Comparison of ENCODE assay signal across 28 cellular contexts in the genomic region with DNA sequence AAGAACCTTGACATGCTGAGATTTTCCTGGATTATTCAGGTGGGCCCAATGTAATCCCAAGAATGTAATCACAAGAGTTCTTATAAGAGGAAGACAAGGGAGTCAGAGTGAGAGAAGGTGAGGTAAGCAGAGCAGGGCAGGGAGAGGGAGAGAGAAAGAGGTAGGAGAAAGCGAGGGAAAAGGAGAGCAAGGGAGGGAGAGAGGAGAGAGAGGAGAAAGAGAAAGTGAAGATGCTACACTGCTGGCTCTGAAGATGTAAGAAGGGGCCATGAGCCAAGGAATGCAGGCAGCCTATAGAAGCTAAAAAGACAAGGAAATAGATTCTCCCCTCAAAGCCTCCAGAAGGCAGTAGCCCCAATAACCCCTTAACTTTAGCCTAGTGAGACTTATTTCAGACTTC.
"Had no signal": no experiment of that assay in that cellular context is flagged by ENCODE, and none has a peak within 500 bp of the region (broad histone marks: within the 10 kb centered on the region; RNA-seq: fewer than 3 reads in every experiment).

No MANE protein-coding gene starts in this region.

- H3K4me2 ChIP-seq: PC-9, SK-N-SH had no signal

- H3K36me3 ChIP-seq: SJSA1 had no signal

- H3K4me3 ChIP-seq: PC-9, SJSA1 had no signal

- H3K4me1 ChIP-seq: SJSA1 had no signal

- H3K9me3 ChIP-seq: SJSA1, SK-N-SH had no signal

- H2AFZ ChIP-seq: PC-9 had no signal

- H3K9me2 ChIP-seq: SK-N-SH had no signal

- H3K9ac ChIP-seq: SK-N-SH had no signal

- DNase-seq: Karpas-422, NCI-H1048, NCI-H1092 treated with DMSO at 0.1 percent for 48 hours, NCI-H1105 treated with DMSO at 0.1 percent for 48 hours, NCI-H1417, NCI-H1436, NCI-H146, NCI-H1694, NCI-H187, NCI-H1930, NCI-H2029 treated with DMSO at 0.1 percent for 48 hours, NCI-H2171 treated with DMSO at 0.1 percent for 48 hours, NCI-H226, NCI-H446 treated with DMSO at 0.1 percent for 48 hours, NCI-H510A, NCI-H524, NCI-H526, NCI-H69, NCI-H748 treated with DMSO at 0.1 percent for 48 hours, NCI-H82, PC-9, Right ventricle myocardium superior, RPMI8226, SHP77 treated with DMSO at 0.1 percent for 48 hours, SK-N-SH, SW 1271, T-helper 2 cell had no signal

- H3K27ac ChIP-seq: PC-9, SJSA1 had no signal
